21 cellular contexts compared by ENCODE assay signal in genomic region chr5:111309384-111309783, GRCh38.
"Had no signal": no experiment of that assay in that cellular context is flagged by ENCODE, and none has a peak within 500 bp of the region (broad histone marks: within the 10 kb centered on the region; RNA-seq: fewer than 3 reads in every experiment).

No MANE protein-coding gene starts in this region.

- H3K27me3 Mint-ChIP-seq: activated CD4-positive, alpha-beta memory T cell treated with anti-CD3 and anti-CD28 coated beads, Interleukin-2, amount 10 ng/mL, durations not matched to agents 7 days and 5 days; stimulated activated naive B cell treated with anti-CD40 and anti-IgM and Interleukin-4, amounts not matched to agents 10 μg/mL and 1 μg/mL and 100 μg/mL, for 72 hours had no signal

- H3K4me3 Mint-ChIP-seq: activated CD4-positive, alpha-beta memory T cell treated with anti-CD3 and anti-CD28 coated beads, Interleukin-2, amount 10 ng/mL, durations not matched to agents 7 days and 5 days; activated T-cell treated with anti-CD3 and anti-CD28 coated beads, Interleukin-2, amount 50 U/mL, for 4 hours; endodermal cell; natural killer cell; stimulated activated naive B cell treated with anti-CD40 and anti-IgM and Interleukin-4, amounts not matched to agents 10 μg/mL and 1 μg/mL and 100 μg/mL, for 72 hours; T-helper 2 cell treated with Interferon-gamma antibody and Interleukin-4, amounts not matched to agents 5 μg/mL and 100 μg/mL, for 36 hours had no signal

- H3K27me3 ChIP-seq: cardiac muscle cell, pancreas, thyroid gland had no signal

- H3K4me1 Mint-ChIP-seq: natural killer cell; stimulated activated naive B cell treated with anti-CD40 and anti-IgM and Interleukin-4, amounts not matched to agents 10 μg/mL and 1 μg/mL and 100 μg/mL, for 72 hours had no signal

- H3K27ac ChIP-seq: cardiac muscle cell, epithelial cell of prostate, pancreas, thyroid gland had no signal

- ATAC-seq: activated naive CD4-positive, alpha-beta T cell treated with anti-CD3 and anti-CD28 coated beads, Interleukin-2, amount 50 U/mL, for 72 hours; activated T-cell treated with anti-CD3 and anti-CD28 coated beads, Interleukin-2, amount 50 U/mL, for 4 hours; left cardiac atrium; natural killer cell; pancreas; sciatic nerve; stimulated activated naive B cell treated with anti-CD40 and anti-IgM and Interleukin-4, amounts not matched to agents 10 μg/mL and 1 μg/mL and 100 μg/mL, for 72 hours had no signal

- FAIRE-seq: pancreas, TTC549 had no signal

- H3K9me3 ChIP-seq: pancreas, thyroid gland had no signal

- H3K36me3 ChIP-seq: cardiac muscle cell, pancreas, thyroid gland had no signal

- H3K36me3 Mint-ChIP-seq: activated naive CD4-positive, alpha-beta T cell treated with anti-CD3 and anti-CD28 coated beads, Interleukin-2, amount 50 U/mL, for 72 hours; natural killer cell; stimulated activated naive B cell treated with anti-CD40 and anti-IgM and Interleukin-4, amounts not matched to agents 10 μg/mL and 1 μg/mL and 100 μg/mL, for 72 hours had no signal

- H3K9me3 Mint-ChIP-seq: activated CD4-positive, alpha-beta memory T cell treated with anti-CD3 and anti-CD28 coated beads, Interleukin-2, amount 10 ng/mL, durations not matched to agents 7 days and 5 days; activated naive CD4-positive, alpha-beta T cell treated with anti-CD3 and anti-CD28 coated beads, Interleukin-2, amount 50 U/mL, for 72 hours; activated T-cell treated with anti-CD3 and anti-CD28 coated beads, Interleukin-2, amount 50 U/mL, for 4 hours; endodermal cell; stimulated activated naive B cell treated with anti-CD40 and anti-IgM and Interleukin-4, amounts not matched to agents 10 μg/mL and 1 μg/mL and 100 μg/mL, for 72 hours; T-helper 2 cell treated with Interferon-gamma antibody and Interleukin-4, amounts not matched to agents 5 μg/mL and 100 μg/mL, for 36 hours had no signal

- H3K27ac Mint-ChIP-seq: activated CD4-positive, alpha-beta memory T cell treated with anti-CD3 and anti-CD28 coated beads, Interleukin-2, amount 10 ng/mL, durations not matched to agents 7 days and 5 days; endodermal cell; natural killer cell; stimulated activated naive B cell treated with anti-CD40 and anti-IgM and Interleukin-4, amounts not matched to agents 10 μg/mL and 1 μg/mL and 100 μg/mL, for 72 hours; T-helper 2 cell treated with Interferon-gamma antibody and Interleukin-4, amounts not matched to agents 5 μg/mL and 100 μg/mL, for 36 hours had no signal

- H3K4me1 ChIP-seq: pancreas, thyroid gland had no signal

- H3K4me3 ChIP-seq: cardiac muscle cell, pancreas, smooth muscle cell, thyroid gland had no signal

- DNase-seq: activated CD4-positive, alpha-beta memory T cell treated with anti-CD3 and anti-CD28 coated beads, Interleukin-2, amount 10 ng/mL, durations not matched to agents 7 days and 5 days; activated CD4-positive, alpha-beta T cell treated with anti-CD3 and anti-CD28 coated beads for 4 hours; activated effector memory CD4-positive, alpha-beta T cell treated with anti-CD3 and anti-CD28 coated beads, Interleukin-2, amount 50 U/mL, for 16 hours; activated T-cell treated with anti-CD3 and anti-CD28 coated beads, Interleukin-2, amount 50 U/mL, for 4 hours; amygdala; foreskin fibroblast; left cardiac atrium; mesenchymal stem cell; natural killer cell; pancreas; stimulated activated CD4-positive, alpha-beta T cell treated with anti-CD3 and anti-CD28 coated beads, Interleukin-4, amount 100 ng/mL, for 4 hours; stimulated activated naive B cell treated with anti-CD40 and anti-IgM and Interleukin-4, amounts not matched to agents 10 μg/mL and 1 μg/mL and 100 μg/mL, for 72 hours; thyroid gland had no signal

- H3K4me2 ChIP-seq: smooth muscle cell had no signal
